In genomic region chr9:37971691-37972090, GRCh38 we compare ENCODE assay signal across 2 cellular contexts.
TF ChIP-seq lines count a peak whose summit lies in the region.

No MANE protein-coding gene starts in this region.

TF ChIP-seq in IMR-90, 13 proteins besides CTCF, POLR2A, EP300 and RAD21:
- no peak for TF ChIP-seq FOS (IDR thresholded peaks at IDR 0.05; ENCODE audit: low read depth, low read length)
- TF ChIP-seq CHD1 (IDR thresholded peaks at IDR 0.05; ENCODE audit: low read depth, low read length) = no peak
- TF ChIP-seq MAZ (IDR thresholded peaks at IDR 0.05; ENCODE audit: borderline replicate concordance, low read depth, low read length) = no peak
- TF ChIP-seq ELK1 (IDR thresholded peaks at IDR 0.05; ENCODE audit: borderline replicate concordance, low read depth, low read length) = no peak
- no peak for TF ChIP-seq SMC3 (IDR thresholded peaks at IDR 0.05; ENCODE audit: low read depth, low read length)
- no peak for TF ChIP-seq MXI1 (IDR thresholded peaks at IDR 0.05; ENCODE audit: borderline replicate concordance, low read depth, low read length)
- TF ChIP-seq MAFK (IDR thresholded peaks at IDR 0.05; ENCODE audit: low read depth, low read length) = no peak
- TF ChIP-seq, protein P1, sequence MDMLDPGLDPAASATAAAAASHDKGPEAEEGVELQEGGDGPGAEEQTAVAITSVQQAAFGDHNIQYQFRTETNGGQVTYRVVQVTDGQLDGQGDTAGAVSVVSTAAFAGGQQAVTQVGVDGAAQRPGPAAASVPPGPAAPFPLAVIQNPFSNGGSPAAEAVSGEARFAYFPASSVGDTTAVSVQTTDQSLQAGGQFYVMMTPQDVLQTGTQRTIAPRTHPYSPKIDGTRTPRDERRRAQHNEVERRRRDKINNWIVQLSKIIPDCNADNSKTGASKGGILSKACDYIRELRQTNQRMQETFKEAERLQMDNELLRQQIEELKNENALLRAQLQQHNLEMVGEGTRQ (IDR thresholded peaks at IDR 0.05; ENCODE audit: low read depth, low read length) = no peak
- TF ChIP-seq RFX5 (IDR thresholded peaks at IDR 0.05; ENCODE audit: low read depth, low read length) = no peak
- TF ChIP-seq CEBPB (IDR thresholded peaks at IDR 0.05; ENCODE audit: low read depth, low read length) = no peak
- TF ChIP-seq NFE2L2 (IDR thresholded peaks at IDR 0.05; ENCODE audit: low read depth, low read length) = no peak
- no peak for TF ChIP-seq BHLHE40 (IDR thresholded peaks at IDR 0.05; ENCODE audit: low read depth, low read length)
- no peak for TF ChIP-seq RCOR1 (IDR thresholded peaks at IDR 0.05; ENCODE audit: insufficient replicate concordance, low read length)

TF ChIP-seq in GM12878, 131 proteins besides CTCF, POLR2A, EP300 and RAD21:
- TF ChIP-seq SIX5 (IDR thresholded peaks at IDR 0.05; ENCODE audit: low read depth, low read length, severe bottlenecking) = no peak
- no peak for TF ChIP-seq IKZF2 (IDR thresholded peaks at IDR 0.05)
- TF ChIP-seq, protein P2, sequence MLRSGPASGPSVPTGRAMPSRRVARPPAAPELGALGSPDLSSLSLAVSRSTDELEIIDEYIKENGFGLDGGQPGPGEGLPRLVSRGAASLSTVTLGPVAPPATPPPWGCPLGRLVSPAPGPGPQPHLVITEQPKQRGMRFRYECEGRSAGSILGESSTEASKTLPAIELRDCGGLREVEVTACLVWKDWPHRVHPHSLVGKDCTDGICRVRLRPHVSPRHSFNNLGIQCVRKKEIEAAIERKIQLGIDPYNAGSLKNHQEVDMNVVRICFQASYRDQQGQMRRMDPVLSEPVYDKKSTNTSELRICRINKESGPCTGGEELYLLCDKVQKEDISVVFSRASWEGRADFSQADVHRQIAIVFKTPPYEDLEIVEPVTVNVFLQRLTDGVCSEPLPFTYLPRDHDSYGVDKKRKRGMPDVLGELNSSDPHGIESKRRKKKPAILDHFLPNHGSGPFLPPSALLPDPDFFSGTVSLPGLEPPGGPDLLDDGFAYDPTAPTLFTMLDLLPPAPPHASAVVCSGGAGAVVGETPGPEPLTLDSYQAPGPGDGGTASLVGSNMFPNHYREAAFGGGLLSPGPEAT (IDR thresholded peaks at IDR 0.05; ENCODE audit: low read depth) = no peak
- TF ChIP-seq ZNF217 (IDR thresholded peaks at IDR 0.05) = no peak
- no peak for TF ChIP-seq SUPT20H (IDR thresholded peaks at IDR 0.05; ENCODE audit: borderline replicate concordance, control insufficient read depth, low read depth, low read length)
- no peak for TF ChIP-seq SRF (IDR thresholded peaks at IDR 0.05; ENCODE audit: low read depth in 2 of 2, low read length in 2 of 2)
- no peak for TF ChIP-seq PAX5 (IDR thresholded peaks at IDR 0.05; ENCODE audit: borderline replicate concordance, low read depth, low read length)
- no peak for TF ChIP-seq NBN (IDR thresholded peaks at IDR 0.05)
- no peak for TF ChIP-seq ZNF24 (IDR thresholded peaks at IDR 0.05)
